ENCODE assay signal across 1 cellular context in the genomic region with DNA sequence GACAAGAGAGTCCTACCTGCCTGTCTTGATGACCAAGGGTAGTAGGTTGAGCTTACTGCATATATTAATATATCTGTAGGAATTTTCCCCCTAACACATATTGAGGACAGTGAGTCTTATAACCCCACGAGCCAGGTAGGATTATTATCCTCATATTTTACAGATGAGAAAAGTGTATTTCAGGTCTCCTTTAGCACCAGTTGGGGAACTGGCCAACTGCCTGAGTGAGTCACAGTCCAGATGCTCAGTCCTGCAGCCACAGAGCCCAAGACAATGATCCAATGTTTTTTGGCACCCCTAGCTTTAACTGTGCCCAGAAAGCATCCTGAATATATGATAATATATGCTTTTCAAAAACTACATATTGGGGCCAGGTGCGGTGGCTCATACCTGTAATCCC.
TF ChIP-seq lines count a peak whose summit lies in the region.

No MANE protein-coding gene starts in this region.

TF ChIP-seq in SK-N-SH treated with all-trans-retinoic acid at 6 μM for 48 hours, 23 proteins besides CTCF, POLR2A, EP300 and RAD21 (continued from another document):
- no peak for TF ChIP-seq ZNF70 (CRISPR knock-in tag; IDR thresholded peaks at IDR 0.05)
- TF ChIP-seq ARNTL (CRISPR knock-in tag; IDR thresholded peaks at IDR 0.05; ENCODE audit: borderline replicate concordance, low read depth): no peak
